ENCODE assay signal across 17 cellular contexts in the genomic region with DNA sequence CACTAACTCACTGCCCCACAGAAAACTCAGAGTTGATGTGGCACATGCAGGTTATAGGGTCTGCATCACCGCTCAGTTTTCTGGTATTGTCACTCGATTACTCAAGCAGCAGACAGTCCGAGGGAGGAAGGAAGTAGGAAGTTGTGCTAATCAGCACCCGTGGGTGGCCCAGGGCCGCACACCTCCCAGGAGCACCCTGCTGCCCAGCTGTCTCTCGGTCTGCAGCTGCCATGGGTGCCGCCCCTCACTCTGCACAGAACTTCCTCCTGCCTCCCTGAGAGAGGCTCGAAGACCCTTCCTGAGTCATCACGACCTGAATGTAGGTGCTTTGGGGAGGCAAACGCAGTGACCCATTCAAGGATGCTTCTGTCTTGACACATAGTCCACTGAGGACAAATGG. TPM values are rescaled to one million over a fixed set of nuclear protein-coding genes. Genes with fewer than 3 reads are reported as not detected.
DNase-seq lines count a peak whose midpoint lies in the region; ATAC-seq and TF ChIP-seq lines count a peak whose summit lies in the region.
"Had no signal": no experiment of that assay in that cellular context is flagged by ENCODE, and none has a peak within 500 bp of the region (broad histone marks: within the 10 kb centered on the region; RNA-seq: fewer than 3 reads in every experiment).

No MANE protein-coding gene starts in this region.

- H3K18ac ChIP-seq in neuronal stem cell (ENCODE audit: low read length) = no peak overlapping the region

- H4K91ac ChIP-seq in neuronal stem cell (ENCODE audit: low read depth, low read length, poor library complexity) = no peak overlapping the region

- no peaks in the 10 kb centered on the region for H3K36me3 Mint-ChIP-seq in activated T-cell treated with anti-CD3 and anti-CD28 coated beads, Interleukin-2, amount 50 U/mL, for 72 hours (ENCODE audit: insufficient read depth in 2 of 2)
- no peaks in the 10 kb centered on the region for H3K36me3 Mint-ChIP-seq in glutamatergic neuron (ENCODE audit: unreplicated experiment)
- no peaks in the 10 kb centered on the region for H3K36me3 Mint-ChIP-seq in activated CD4-positive, alpha-beta T cell treated with anti-CD3 and anti-CD28 coated beads, Interleukin-2, amount 10 ng/mL, durations not matched to agents 24 days and 14 days (ENCODE audit: low read depth)
- H3K36me3 Mint-ChIP-seq: brain had no signal

- H2BK12ac ChIP-seq in neuronal stem cell (ENCODE audit: low read length) = no peak overlapping the region

- no peak overlapping the region for H2AFZ ChIP-seq in neuronal stem cell (ENCODE audit: low read length)
- H2AFZ ChIP-seq: hepatocyte had no signal

- H3K4me1 ChIP-seq in neuronal stem cell (ENCODE audit: control insufficient read depth in 2 of 2, insufficient read depth in 1 of 2, low read depth in 1 of 2, low read length in 2 of 2) = peaks cover 0 to 10% of the 10 kb centered on the region in 2 donors
- H3K4me1 ChIP-seq: A549 had no signal

- no peak overlapping the region for H3K27ac Mint-ChIP-seq in activated T-cell treated with anti-CD3 and anti-CD28 coated beads, Interleukin-2, amount 50 U/mL, for 72 hours
- H3K27ac Mint-ChIP-seq in glutamatergic neuron (ENCODE audit: unreplicated experiment) = no peak overlapping the region
- H3K27ac Mint-ChIP-seq in activated CD4-positive, alpha-beta T cell treated with anti-CD3 and anti-CD28 coated beads, Interleukin-2, amount 10 ng/mL, durations not matched to agents 24 days and 14 days = no peak overlapping the region
- H3K27ac Mint-ChIP-seq: brain; T-helper 2 cell treated with Interferon-gamma antibody and Interleukin-4, amounts not matched to agents 5 μg/mL and 100 μg/mL, for 36 hours had no signal

- no peaks in the 10 kb centered on the region for H3K27me3 Mint-ChIP-seq in activated T-cell treated with anti-CD3 and anti-CD28 coated beads, Interleukin-2, amount 50 U/mL, for 72 hours (ENCODE audit: low read depth)
- H3K27me3 Mint-ChIP-seq in glutamatergic neuron (ENCODE audit: unreplicated experiment) = peaks cover 2% of the 10 kb centered on the region
- H3K27me3 Mint-ChIP-seq in activated CD4-positive, alpha-beta T cell treated with anti-CD3 and anti-CD28 coated beads, Interleukin-2, amount 10 ng/mL, durations not matched to agents 24 days and 14 days = peaks cover 15% of the 10 kb centered on the region

- no CpG with 5 or more reads among the region's 10 CpGs for WGBS in neuronal stem cell (ENCODE audit: extremely low coverage in 2 of 2, insufficient read length in 2 of 2, insufficient replicate concordance in 1 of 2), 2 donors

- H2BK120ac ChIP-seq in neuronal stem cell (ENCODE audit: low read depth, low read length) = no peak overlapping the region

- no peaks in the 10 kb centered on the region for H3K9me3 Mint-ChIP-seq in activated T-cell treated with anti-CD3 and anti-CD28 coated beads, Interleukin-2, amount 50 U/mL, for 72 hours
- H3K9me3 Mint-ChIP-seq in glutamatergic neuron (ENCODE audit: unreplicated experiment) = peaks cover 4% of the 10 kb centered on the region
- no peaks in the 10 kb centered on the region for H3K9me3 Mint-ChIP-seq in activated CD4-positive, alpha-beta T cell treated with anti-CD3 and anti-CD28 coated beads, Interleukin-2, amount 10 ng/mL, durations not matched to agents 24 days and 14 days
- H3K9me3 Mint-ChIP-seq: activated T-cell treated with anti-CD3 and anti-CD28 coated beads, Interleukin-2, amount 50 U/mL, for 4 hours; T-helper 2 cell treated with Interferon-gamma antibody and Interleukin-4, amounts not matched to agents 5 μg/mL and 100 μg/mL, for 36 hours had no signal

- no peak overlapping the region for H3K27ac ChIP-seq in neuronal stem cell (replicated peaks; ENCODE audit: low read length)
- H3K27ac ChIP-seq: A549, hepatocyte had no signal

- no peak overlapping the region for H3K4me3 Mint-ChIP-seq in activated T-cell treated with anti-CD3 and anti-CD28 coated beads, Interleukin-2, amount 50 U/mL, for 72 hours
- H3K4me3 Mint-ChIP-seq in glutamatergic neuron (ENCODE audit: unreplicated experiment) = no peak overlapping the region
- no peak overlapping the region for H3K4me3 Mint-ChIP-seq in activated CD4-positive, alpha-beta T cell treated with anti-CD3 and anti-CD28 coated beads, Interleukin-2, amount 10 ng/mL, durations not matched to agents 24 days and 14 days
- H3K4me3 Mint-ChIP-seq: activated T-cell treated with anti-CD3 and anti-CD28 coated beads, Interleukin-2, amount 50 U/mL, for 4 hours; brain; T-helper 2 cell treated with Interferon-gamma antibody and Interleukin-4, amounts not matched to agents 5 μg/mL and 100 μg/mL, for 36 hours had no signal

- H2AK5ac ChIP-seq in neuronal stem cell (ENCODE audit: low read depth, low read length) = no peak overlapping the region

- peak overlapping the region; percentile 24 for H3K9ac ChIP-seq in neuronal stem cell (ENCODE audit: low read depth, low read length, poor library complexity)

- no peak overlapping the region for H3K4ac ChIP-seq in neuronal stem cell (ENCODE audit: low read length)

- H4K8ac ChIP-seq in neuronal stem cell (ENCODE audit: low read depth, low read length) = no peak overlapping the region

- no peak overlapping the region for H3K4me2 ChIP-seq in neuronal stem cell (ENCODE audit: insufficient read depth, low read length, poor library complexity, severe bottlenecking)
- H3K4me2 ChIP-seq: A549, hepatocyte had no signal

- H3K4me1 Mint-ChIP-seq in activated T-cell treated with anti-CD3 and anti-CD28 coated beads, Interleukin-2, amount 50 U/mL, for 72 hours (ENCODE audit: low read depth) = peaks cover 5% of the 10 kb centered on the region
- H3K4me1 Mint-ChIP-seq in glutamatergic neuron (ENCODE audit: low read depth, unreplicated experiment) = peaks cover 12% of the 10 kb centered on the region
- H3K4me1 Mint-ChIP-seq in activated CD4-positive, alpha-beta T cell treated with anti-CD3 and anti-CD28 coated beads, Interleukin-2, amount 10 ng/mL, durations not matched to agents 24 days and 14 days = peaks cover 2% of the 10 kb centered on the region

- peak; percentile 28 for DNase-seq in activated CD4-positive, CD25-positive, alpha-beta regulatory T cell treated with anti-CD3 and anti-CD28 coated beads, Interleukin-2, amount 50 U/mL, for 72 hours
- no peak for DNase-seq in activated CD4-positive, CD25-positive, alpha-beta regulatory T cell (lab: John Stamatoyannopoulos, UW)
- peak; percentile 84 to 89 for DNase-seq in Kasumi-1 (lab: John Stamatoyannopoulos, UW)
- DNase-seq in activated T-cell treated with anti-CD3 and anti-CD28 coated beads, Interleukin-2, amount 50 U/mL, for 72 hours = no peak
- DNase-seq in neuronal stem cell (ENCODE audit: low spot score) = no peak
- DNase-seq in glutamatergic neuron = no peak
- no peak for DNase-seq in activated CD4-positive, alpha-beta T cell treated with anti-CD3 and anti-CD28 coated beads, Interleukin-2, amount 10 ng/mL, durations not matched to agents 24 days and 14 days
- DNase-seq: activated T-cell treated with anti-CD3 and anti-CD28 coated beads, Interleukin-2, amount 50 U/mL, for 4 hours; NCI-H1048; NCI-H82 had no signal

- no peaks in the 10 kb centered on the region for H3K36me3 ChIP-seq in neuronal stem cell (replicated peaks in 1 of 2; ENCODE audit: control insufficient read depth in 2 of 2, insufficient read depth in 2 of 2, low read length in 2 of 2)

- no peak for TF ChIP-seq CTCF in glutamatergic neuron (IDR thresholded peaks at IDR 0.05; ENCODE audit: partially characterized antibody, unreplicated experiment)

- peak; percentile 15 to 59 for ATAC-seq in activated T-cell treated with anti-CD3 and anti-CD28 coated beads, Interleukin-2, amount 50 U/mL, for 72 hours (replicated peaks in 1 of 2)
- ATAC-seq in GM21737 (IDR thresholded peaks at IDR 0.05; ENCODE audit: unreplicated experiment) = no peak
- ATAC-seq: A549 had no signal

- intact Hi-C loops in activated CD4-positive, alpha-beta T cell treated with anti-CD3 and anti-CD28 coated beads, Interleukin-2, amount 10 ng/mL, durations not matched to agents 24 days and 14 days (cut with micrococcal nuclease) = no loop called here

- no peaks in the 10 kb centered on the region for H3K9me3 ChIP-seq in neuronal stem cell (replicated peaks in 1 of 2; ENCODE audit: control insufficient read depth in 2 of 2, insufficient read depth in 1 of 2, low read depth in 1 of 2, low read length in 2 of 2)
- H3K9me3 ChIP-seq: A549 had no signal

- H3K23ac ChIP-seq in neuronal stem cell (ENCODE audit: low read depth, low read length, poor library complexity) = no peak overlapping the region

- peaks cover 0 to 12% (median 0%) of the 10 kb centered on the region in 3 experiments for H3K27me3 ChIP-seq in neuronal stem cell (ENCODE audit: control insufficient read depth in 3 of 3, insufficient read depth in 3 of 3, low read depth in 1 of 3, low read length in 3 of 3)
- H3K27me3 ChIP-seq: hepatocyte had no signal

- H3K14ac ChIP-seq in neuronal stem cell (ENCODE audit: low read length) = no peak overlapping the region

- H3K4me3 ChIP-seq in neuronal stem cell (ENCODE audit: low read length in 2 of 2) = peak overlapping the region in 1 of 2 donors; percentile 29
- H3K4me3 ChIP-seq: A549, hepatocyte had no signal

- no peaks in the 10 kb centered on the region for H3K79me1 ChIP-seq in neuronal stem cell (ENCODE audit: low read depth, low read length)

- no peak overlapping the region for H2BK5ac ChIP-seq in neuronal stem cell (ENCODE audit: low read length)

- no peak overlapping the region for H2BK15ac ChIP-seq in neuronal stem cell (ENCODE audit: low read length)

RNA-seq across cellular contexts. Expression of gene TFF3, which starts 4.2 kb away (rescaled TPM):
- total RNA-seq in activated T-cell treated with anti-CD3 and anti-CD28 coated beads, Interleukin-2, amount 50 U/mL, for 72 hours = not detected
- not detected for polyA plus RNA-seq in neuronal stem cell (2013, experiment 1 of 2)
- 0.15 TPM for polyA plus RNA-seq in neuronal stem cell (2013, experiment 2 of 2)
- total RNA-seq in glutamatergic neuron (ENCODE audit: unreplicated experiment) = not detected
- total RNA-seq in activated CD4-positive, alpha-beta T cell treated with anti-CD3 and anti-CD28 coated beads, Interleukin-2, amount 10 ng/mL, durations not matched to agents 24 days and 14 days = not detected in 2 replicates

RNA-seq across cellular contexts. Expression of gene TFF2, which starts 31.4 kb away (rescaled TPM):
- not detected for total RNA-seq in activated T-cell treated with anti-CD3 and anti-CD28 coated beads, Interleukin-2, amount 50 U/mL, for 72 hours
- not detected for polyA plus RNA-seq in neuronal stem cell (2013, experiment 1 of 2)
- not detected for polyA plus RNA-seq in neuronal stem cell (2013, experiment 2 of 2)
- total RNA-seq in glutamatergic neuron (ENCODE audit: unreplicated experiment) = not detected
- not detected in 2 replicates for total RNA-seq in activated CD4-positive, alpha-beta T cell treated with anti-CD3 and anti-CD28 coated beads, Interleukin-2, amount 10 ng/mL, durations not matched to agents 24 days and 14 days
- total RNA-seq: activated T-cell treated with anti-CD3 and anti-CD28 coated beads, Interleukin-2, amount 50 U/mL, for 4 hours; mesenteric fat pad; renal cortical epithelial cell had no signal
- polyA plus RNA-seq: A549 had no signal

RNA-seq across cellular contexts. Expression of gene TFF1, which starts 47.0 kb away (rescaled TPM):
- total RNA-seq in activated T-cell treated with anti-CD3 and anti-CD28 coated beads, Interleukin-2, amount 50 U/mL, for 72 hours = 1 to 10 TPM in 1 of 2 donors, under 1 TPM in 1; 0.97 to 1.7 TPM
- polyA plus RNA-seq in neuronal stem cell (2013, experiment 1 of 2) = not detected
- not detected for polyA plus RNA-seq in neuronal stem cell (2013, experiment 2 of 2)
- total RNA-seq in glutamatergic neuron (ENCODE audit: unreplicated experiment) = not detected
- not detected in 2 replicates for total RNA-seq in activated CD4-positive, alpha-beta T cell treated with anti-CD3 and anti-CD28 coated beads, Interleukin-2, amount 10 ng/mL, durations not matched to agents 24 days and 14 days
- total RNA-seq: mesenteric fat pad, renal cortical epithelial cell had no signal

Comparison
In these comparisons a context has a peak if more than half of its experiments do, and no peak if none do; other contexts are left out.
1. DNase-seq: peak in activated CD4-positive, CD25-positive, alpha-beta regulatory T cell treated with anti-CD3 and anti-CD28 coated beads, Interleukin-2, amount 50 U/mL, for 72 hours (single experiment) and Kasumi-1 (2 of 2); none in activated CD4-positive, CD25-positive, alpha-beta regulatory T cell (0 of 4), activated T-cell treated with anti-CD3 and anti-CD28 coated beads, Interleukin-2, amount 50 U/mL, for 72 hours (0 of 2), neuronal stem cell (single experiment), glutamatergic neuron (single experiment) and activated CD4-positive, alpha-beta T cell treated with anti-CD3 and anti-CD28 coated beads, Interleukin-2, amount 10 ng/mL, durations not matched to agents 24 days and 14 days (single experiment).